ENCODE assay signal across 16 cellular contexts in genomic region chr2:201962766-201963555, GRCh38.
"Had no signal": no experiment of that assay in that cellular context is flagged by ENCODE, and none has a peak within 500 bp of the region (broad histone marks: within the 10 kb centered on the region; RNA-seq: fewer than 3 reads in every experiment).

No MANE protein-coding gene starts in this region.

- ATAC-seq: activated CD4-positive, CD25-positive, alpha-beta regulatory T cell treated with anti-CD3 and anti-CD28 coated beads, Interleukin-2, amount 50 U/mL, for 24 hours; stimulated activated naive B cell treated with anti-CD40 and anti-IgM and Interleukin-4, amounts not matched to agents 10 μg/mL and 1 μg/mL and 100 μg/mL, for 72 hours had no signal

- H3K36me3 ChIP-seq: tibial artery, uterus had no signal

- DNase-seq: activated CD4-positive, alpha-beta T cell treated with anti-CD3 and anti-CD28 coated beads, Interleukin-2, amount 50 U/mL, for 1 hour; activated naive CD8-positive, alpha-beta T cell treated with anti-CD3 and anti-CD28 coated beads, Interleukin-2, amount 10 ng/mL, durations not matched to agents 7 days and 5 days; cortex of kidney; effector CD8-positive, alpha-beta T cell; foreskin fibroblast; naive B cell; retina; stimulated activated CD4-positive, alpha-beta T cell treated with anti-CD3 and anti-CD28 coated beads, Interleukin-15, amount 100 ng/mL, for 24 hours; stimulated activated CD4-positive, alpha-beta T cell treated with anti-CD3 and anti-CD28 coated beads, Interleukin-4, amount 100 ng/mL, for 1 hour; stimulated activated naive B cell treated with anti-CD40 and anti-IgM and Interleukin-4, amounts not matched to agents 10 μg/mL and 1 μg/mL and 100 μg/mL, for 72 hours; tibial artery; uterus had no signal

- H3K27me3 Mint-ChIP-seq: activated naive CD8-positive, alpha-beta T cell treated with anti-CD3 and anti-CD28 coated beads, Interleukin-2, amount 10 ng/mL, durations not matched to agents 7 days and 5 days; stimulated activated naive B cell treated with anti-CD40 and anti-IgM and Interleukin-4, amounts not matched to agents 10 μg/mL and 1 μg/mL and 100 μg/mL, for 72 hours had no signal

- H3K27ac Mint-ChIP-seq: activated naive CD8-positive, alpha-beta T cell treated with anti-CD3 and anti-CD28 coated beads, Interleukin-2, amount 10 ng/mL, durations not matched to agents 7 days and 5 days; activated T-helper 1 cell treated with anti-CD3 and anti-CD28 coated beads, Interleukin-12 subunit alpha, Interleukin-12 subunit beta, Interleukin-2, Interleukin-4 antibody, amounts not matched to agents 30 ng/mL and 10 ng/mL and 1 ng/mL, durations not matched to agents 14 hours and 24 hours and 36 hours; stimulated activated naive B cell treated with anti-CD40 and anti-IgM and Interleukin-4, amounts not matched to agents 10 μg/mL and 1 μg/mL and 100 μg/mL, for 72 hours had no signal

- H3K9me3 Mint-ChIP-seq: activated naive CD8-positive, alpha-beta T cell treated with anti-CD3 and anti-CD28 coated beads, Interleukin-2, amount 10 ng/mL, durations not matched to agents 7 days and 5 days; activated T-helper 1 cell treated with anti-CD3 and anti-CD28 coated beads, Interleukin-12 subunit alpha, Interleukin-12 subunit beta, Interleukin-2, Interleukin-4 antibody, amounts not matched to agents 30 ng/mL and 10 ng/mL and 1 ng/mL, durations not matched to agents 14 hours and 24 hours and 36 hours; central memory CD8-positive, alpha-beta T cell; naive B cell; stimulated activated naive B cell treated with anti-CD40 and anti-IgM and Interleukin-4, amounts not matched to agents 10 μg/mL and 1 μg/mL and 100 μg/mL, for 72 hours had no signal

- H3K27me3 ChIP-seq: tibial artery, uterus had no signal

- H3K4me3 Mint-ChIP-seq: activated naive CD8-positive, alpha-beta T cell treated with anti-CD3 and anti-CD28 coated beads, Interleukin-2, amount 10 ng/mL, durations not matched to agents 7 days and 5 days; activated T-helper 1 cell treated with anti-CD3 and anti-CD28 coated beads, Interleukin-12 subunit alpha, Interleukin-12 subunit beta, Interleukin-2, Interleukin-4 antibody, amounts not matched to agents 30 ng/mL and 10 ng/mL and 1 ng/mL, durations not matched to agents 14 hours and 24 hours and 36 hours; brain; central memory CD8-positive, alpha-beta T cell; stimulated activated naive B cell treated with anti-CD40 and anti-IgM and Interleukin-4, amounts not matched to agents 10 μg/mL and 1 μg/mL and 100 μg/mL, for 72 hours had no signal

- H3K4me1 ChIP-seq: uterus had no signal

- H3K4me1 Mint-ChIP-seq: activated naive CD8-positive, alpha-beta T cell treated with anti-CD3 and anti-CD28 coated beads, Interleukin-2, amount 10 ng/mL, durations not matched to agents 7 days and 5 days; central memory CD8-positive, alpha-beta T cell had no signal

- H3K9me3 ChIP-seq: tibial artery, uterus had no signal

- H3K27ac ChIP-seq: tibial artery, uterus had no signal

- H3K36me3 Mint-ChIP-seq: activated naive CD8-positive, alpha-beta T cell treated with anti-CD3 and anti-CD28 coated beads, Interleukin-2, amount 10 ng/mL, durations not matched to agents 7 days and 5 days; brain; naive B cell; stimulated activated naive B cell treated with anti-CD40 and anti-IgM and Interleukin-4, amounts not matched to agents 10 μg/mL and 1 μg/mL and 100 μg/mL, for 72 hours had no signal

- H3K4me3 ChIP-seq: tibial artery, uterus had no signal
